Comparison of ENCODE assay signal across 19 cellular contexts in genomic region chr19:6210091-6210490, GRCh38.
"Had no signal": no experiment of that assay in that cellular context is flagged by ENCODE, and none has a peak within 500 bp of the region (broad histone marks: within the 10 kb centered on the region; RNA-seq: fewer than 3 reads in every experiment).

No MANE protein-coding gene starts in this region.

- H3K9me3 ChIP-seq: body of pancreas, heart left ventricle, right atrium auricular region, stomach, thoracic aorta had no signal

- H3K36me3 Mint-ChIP-seq: activated naive CD8-positive, alpha-beta T cell treated with anti-CD3 and anti-CD28 coated beads for 36 hours had no signal

- H3K4me1 Mint-ChIP-seq: activated CD4-positive, alpha-beta T cell treated with anti-CD3 and anti-CD28 coated beads for 36 hours; activated naive CD8-positive, alpha-beta T cell treated with anti-CD3 and anti-CD28 coated beads for 36 hours had no signal

- H3K4me1 ChIP-seq: body of pancreas, heart left ventricle, right atrium auricular region, stomach had no signal

- ATAC-seq: activated CD4-positive, alpha-beta T cell treated with anti-CD3 and anti-CD28 coated beads for 36 hours; activated CD8-positive, alpha-beta T cell treated with anti-CD3 and anti-CD28 coated beads for 36 hours; body of pancreas; heart left ventricle had no signal

- H3K27ac ChIP-seq: body of pancreas, epithelial cell of prostate, heart left ventricle, right atrium auricular region, thoracic aorta had no signal

- H3K4me3 Mint-ChIP-seq: activated CD4-positive, alpha-beta T cell treated with anti-CD3 and anti-CD28 coated beads for 36 hours; activated CD8-positive, alpha-beta T cell treated with anti-CD3 and anti-CD28 coated beads for 36 hours; activated naive CD8-positive, alpha-beta T cell treated with anti-CD3 and anti-CD28 coated beads for 36 hours; naive B cell had no signal

- H3K4me3 ChIP-seq: body of pancreas, heart left ventricle, right atrium auricular region, stomach, thoracic aorta had no signal

- DNase-seq: activated CD4-positive, alpha-beta T cell treated with anti-CD3 and anti-CD28 coated beads for 36 hours; activated CD8-positive, alpha-beta T cell treated with anti-CD3 and anti-CD28 coated beads for 36 hours; activated naive CD8-positive, alpha-beta T cell treated with anti-CD3 and anti-CD28 coated beads for 36 hours; activated T-cell treated with anti-CD3 and anti-CD28 coated beads, Interleukin-2, amount 50 U/mL, for 48 hours; amygdala; central memory CD4-positive, alpha-beta T cell; cortex of kidney; effector CD8-positive, alpha-beta T cell; naive B cell; small intestine; stimulated activated CD4-positive, alpha-beta T cell treated with anti-CD3 and anti-CD28 coated beads, Interleukin-4, amount 100 ng/mL, for 4 hours; stimulated activated CD8-positive, alpha-beta memory T cell treated with anti-CD3 and anti-CD28 coated beads, Interleukin-4, amount 100 ng/mL, for 48 hours; stomach; T-helper 2 cell had no signal

- H3K27me3 ChIP-seq: body of pancreas, heart left ventricle, right atrium auricular region, stomach had no signal

- H3K27me3 Mint-ChIP-seq: activated CD4-positive, alpha-beta T cell treated with anti-CD3 and anti-CD28 coated beads for 36 hours; activated CD8-positive, alpha-beta T cell treated with anti-CD3 and anti-CD28 coated beads for 36 hours; activated naive CD8-positive, alpha-beta T cell treated with anti-CD3 and anti-CD28 coated beads for 36 hours had no signal

- H3K9me3 Mint-ChIP-seq: activated CD8-positive, alpha-beta T cell treated with anti-CD3 and anti-CD28 coated beads for 36 hours; activated naive CD8-positive, alpha-beta T cell treated with anti-CD3 and anti-CD28 coated beads for 36 hours; naive B cell had no signal

- H3K27ac Mint-ChIP-seq: activated CD4-positive, alpha-beta T cell treated with anti-CD3 and anti-CD28 coated beads for 36 hours; activated CD8-positive, alpha-beta T cell treated with anti-CD3 and anti-CD28 coated beads for 36 hours; activated naive CD8-positive, alpha-beta T cell treated with anti-CD3 and anti-CD28 coated beads for 36 hours had no signal
